ENCODE assay signal across 8 cellular contexts in the genomic region with DNA sequence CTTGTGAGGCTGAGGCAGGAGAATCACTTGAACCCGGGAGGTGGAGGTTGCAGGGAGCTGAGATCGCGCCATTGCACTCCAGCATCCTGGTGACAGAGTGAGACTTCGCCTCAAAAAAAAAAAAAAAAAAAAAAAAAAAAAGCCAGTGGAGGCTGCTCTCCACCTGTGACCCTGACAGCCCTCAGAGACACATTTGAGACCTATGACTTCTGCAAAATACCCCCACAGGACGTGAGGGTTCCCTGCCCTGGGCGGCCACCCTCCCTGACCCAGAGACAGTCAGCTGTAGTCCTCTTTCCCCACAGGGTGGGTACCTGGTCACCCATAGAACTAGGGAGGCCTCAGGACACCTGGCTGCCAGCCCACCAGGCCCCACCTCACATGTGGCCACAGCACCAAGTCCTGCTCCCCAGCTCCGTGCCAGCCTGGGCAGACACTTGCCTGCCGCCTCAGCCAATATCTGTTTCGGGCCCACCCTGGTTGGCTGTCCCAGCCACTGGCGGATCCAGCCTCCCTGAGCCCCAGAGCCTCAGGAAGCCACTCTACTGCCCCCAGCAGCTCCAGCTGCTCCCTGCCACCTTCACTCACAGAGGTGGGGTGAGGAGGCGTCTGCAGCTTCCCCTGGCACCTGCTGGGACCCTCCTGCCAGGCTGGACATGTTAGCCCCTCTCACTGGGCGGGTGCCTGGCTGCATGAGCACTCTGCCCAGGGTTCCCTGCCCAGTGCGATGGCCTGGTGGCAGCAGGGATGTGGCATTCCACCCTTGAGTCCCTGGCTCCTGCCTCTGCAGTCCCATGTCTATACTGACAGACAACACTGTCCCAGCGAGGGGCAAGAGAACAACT. TPM values are rescaled to one million over a fixed set of nuclear protein-coding genes. Genes with fewer than 3 reads are reported as not detected.
A peak's percentile ranks its signal among the peaks of the same experiment; 100 is the strongest.
DNase-seq lines count a peak whose midpoint lies in the region; ATAC-seq and FAIRE-seq lines count a peak whose summit lies in the region.

No MANE protein-coding gene starts in this region.

- DNase-seq in activated CD4-positive, alpha-beta T cell treated with anti-CD3 and anti-CD28 coated beads for 36 hours: no peak
- no peak for DNase-seq in activated CD4-positive, alpha-beta T cell treated with anti-CD3 and anti-CD28 coated beads for 48 hours
- DNase-seq in activated CD4-positive, alpha-beta memory T cell treated with anti-CD3 and anti-CD28 coated beads for 36 hours: no peak
- DNase-seq in right cardiac atrium (peak in 2 of 3 donors; percentile 64 to 66), RCC 7860 (ENCODE audit: low spot score) (no peak)
- DNase-seq in stimulated activated naive CD8-positive, alpha-beta T cell treated with anti-CD3 and anti-CD28 coated beads, Interleukin-15, amount 100 ng/mL, for 72 hours: no peak

- no peak for FAIRE-seq in RCC 7860 (lab: Jason Lieb, UNC)

- 85% methylated on average over 14 of the region's 14 CpGs for WGBS in right cardiac atrium

- no peaks in the 10 kb centered on the region for H3K9me3 Mint-ChIP-seq in activated CD4-positive, alpha-beta T cell treated with anti-CD3 and anti-CD28 coated beads for 36 hours (ENCODE audit: low read depth)
- H3K9me3 Mint-ChIP-seq in activated CD4-positive, alpha-beta memory T cell treated with anti-CD3 and anti-CD28 coated beads for 36 hours: no peaks in the 10 kb centered on the region
- H3K9me3 Mint-ChIP-seq in stimulated activated naive CD8-positive, alpha-beta T cell treated with anti-CD3 and anti-CD28 coated beads, Interleukin-15, amount 100 ng/mL, for 72 hours: no peaks in the 10 kb centered on the region

- no peak overlapping the region for H3K4me3 Mint-ChIP-seq in activated CD4-positive, alpha-beta T cell treated with anti-CD3 and anti-CD28 coated beads for 36 hours
- no peak overlapping the region for H3K4me3 Mint-ChIP-seq in activated CD4-positive, alpha-beta memory T cell treated with anti-CD3 and anti-CD28 coated beads for 36 hours
- peak overlapping the region; percentile 51 to 89 for H3K4me3 Mint-ChIP-seq in stimulated activated naive CD8-positive, alpha-beta T cell treated with anti-CD3 and anti-CD28 coated beads, Interleukin-15, amount 100 ng/mL, for 72 hours

- no peak overlapping the region for H3K4me3 ChIP-seq in right cardiac atrium (ENCODE audit: low read length)

- peak overlapping the region; percentile 6 for H3K27ac ChIP-seq in right cardiac atrium (ENCODE audit: low read length)

- no peaks in the 10 kb centered on the region for H3K27me3 ChIP-seq in right cardiac atrium (ENCODE audit: control insufficient read depth, insufficient read depth)

- H3K4me1 Mint-ChIP-seq in activated CD4-positive, alpha-beta T cell treated with anti-CD3 and anti-CD28 coated beads for 36 hours: peaks cover 36% of the 10 kb centered on the region
- H3K4me1 Mint-ChIP-seq in activated CD4-positive, alpha-beta memory T cell treated with anti-CD3 and anti-CD28 coated beads for 36 hours (ENCODE audit: low read depth): peaks cover 42% of the 10 kb centered on the region
- H3K4me1 Mint-ChIP-seq in stimulated activated naive CD8-positive, alpha-beta T cell treated with anti-CD3 and anti-CD28 coated beads, Interleukin-15, amount 100 ng/mL, for 72 hours: peaks cover 85% of the 10 kb centered on the region

- peaks cover 21% of the 10 kb centered on the region for H3K4me1 ChIP-seq in right cardiac atrium (ENCODE audit: control insufficient read depth, insufficient read depth, low read length)

- intact Hi-C loops in activated CD4-positive, alpha-beta T cell treated with anti-CD3 and anti-CD28 coated beads for 36 hours (cut with DNase I, micrococcal nuclease): loop anchor here in 1 of 2 experiments (2.0 kb wide), 3 partner anchors 41 to 225 kb away; no protein-coding TSS in a partner anchor
- intact Hi-C loops in activated CD4-positive, alpha-beta memory T cell treated with anti-CD3 and anti-CD28 coated beads for 36 hours (cut with micrococcal nuclease): loop anchor here (2.0 kb wide), 1 partner anchor 53 kb away; the partner anchor contains the start of genes IZUMO4 and MOB3A
- intact Hi-C loops in right cardiac atrium (cut with DNase I): no loop called here

- H3K9me3 ChIP-seq in right cardiac atrium (ENCODE audit: control insufficient read depth, low read length): no peaks in the 10 kb centered on the region

- peaks cover 18% of the 10 kb centered on the region for H3K36me3 Mint-ChIP-seq in activated CD4-positive, alpha-beta T cell treated with anti-CD3 and anti-CD28 coated beads for 36 hours (ENCODE audit: low read depth)
- H3K36me3 Mint-ChIP-seq in activated CD4-positive, alpha-beta memory T cell treated with anti-CD3 and anti-CD28 coated beads for 36 hours: peaks cover 18% of the 10 kb centered on the region

- H3K27ac Mint-ChIP-seq in activated CD4-positive, alpha-beta T cell treated with anti-CD3 and anti-CD28 coated beads for 36 hours: peak overlapping the region; percentile 84
- peak overlapping the region; percentile 82 for H3K27ac Mint-ChIP-seq in activated CD4-positive, alpha-beta memory T cell treated with anti-CD3 and anti-CD28 coated beads for 36 hours
- peak overlapping the region; percentile 27 to 90 for H3K27ac Mint-ChIP-seq in stimulated activated naive CD8-positive, alpha-beta T cell treated with anti-CD3 and anti-CD28 coated beads, Interleukin-15, amount 100 ng/mL, for 72 hours

- CTCF ChIA-PET in activated CD4-positive, alpha-beta T cell treated with anti-CD3 and anti-CD28 coated beads for 36 hours (lab: Charles Lee): interaction anchor here (0.6 to 1.0 kb wide), 2 partner anchors 15 to 48 kb away, joined by 3 read pairs; no protein-coding TSS in a partner anchor
- CTCF ChIA-PET in activated CD4-positive, alpha-beta memory T cell treated with anti-CD3 and anti-CD28 coated beads for 36 hours (lab: Charles Lee): interaction anchor here (0.8 to 1.7 kb wide), 2 partner anchors 8 to 26 kb away, joined by 3 to 5 read pairs; no protein-coding TSS in a partner anchor

- H3K27me3 Mint-ChIP-seq in activated CD4-positive, alpha-beta T cell treated with anti-CD3 and anti-CD28 coated beads for 36 hours: no peaks in the 10 kb centered on the region
- no peaks in the 10 kb centered on the region for H3K27me3 Mint-ChIP-seq in activated CD4-positive, alpha-beta memory T cell treated with anti-CD3 and anti-CD28 coated beads for 36 hours
- H3K27me3 Mint-ChIP-seq in stimulated activated naive CD8-positive, alpha-beta T cell treated with anti-CD3 and anti-CD28 coated beads, Interleukin-15, amount 100 ng/mL, for 72 hours: no peaks in the 10 kb centered on the region

- POLR2A ChIA-PET in activated CD4-positive, alpha-beta T cell treated with anti-CD3 and anti-CD28 coated beads for 36 hours (lab: Charles Lee): no interaction called here
- POLR2A ChIA-PET in activated CD4-positive, alpha-beta memory T cell treated with anti-CD3 and anti-CD28 coated beads for 36 hours (lab: Charles Lee): interaction anchor here (0.6 to 3.8 kb wide), 3 partner anchors 8 to 24 kb away, joined by 3 to 26 read pairs (median 16); partner anchors contain the start of gene MKNK2

- ATAC-seq in activated CD4-positive, alpha-beta T cell treated with anti-CD3 and anti-CD28 coated beads for 36 hours: no peak
- ATAC-seq in right cardiac atrium: no peak
- ATAC-seq in stimulated activated naive CD8-positive, alpha-beta T cell treated with anti-CD3 and anti-CD28 coated beads, Interleukin-15, amount 100 ng/mL, for 72 hours: no peak
- no peak for ATAC-seq in GM21367 (IDR thresholded peaks at IDR 0.05; ENCODE audit: unreplicated experiment)
- ATAC-seq in GM18909 (IDR thresholded peaks at IDR 0.05; ENCODE audit: poor library complexity, unreplicated experiment): no peak

RNA-seq across cellular contexts. Expression of gene MKNK2, which starts 7.0 kb away (rescaled TPM):
- total RNA-seq in activated CD4-positive, alpha-beta T cell treated with anti-CD3 and anti-CD28 coated beads for 36 hours: 100 to 1,000 TPM; 139 to 155 TPM
- 100 to 1,000 TPM; 143 to 157 TPM for total RNA-seq in activated CD4-positive, alpha-beta memory T cell treated with anti-CD3 and anti-CD28 coated beads for 36 hours
- total RNA-seq in right cardiac atrium: 100 to 1,000 TPM in 3 of 4 donors, 10 to 100 TPM in 1; 96.9 to 151 (median 122) TPM
- polyA plus RNA-seq in right cardiac atrium: 75.9 TPM

RNA-seq across cellular contexts. Expression of gene BTBD2, which starts 28.6 kb away (rescaled TPM):
- 10 to 100 TPM; 46.7 to 61.8 TPM for total RNA-seq in activated CD4-positive, alpha-beta T cell treated with anti-CD3 and anti-CD28 coated beads for 36 hours
- 10 to 100 TPM; 37.3 to 42.9 TPM for total RNA-seq in activated CD4-positive, alpha-beta memory T cell treated with anti-CD3 and anti-CD28 coated beads for 36 hours
- total RNA-seq in right cardiac atrium: 10 to 100 TPM; 52.7 to 68.4 (median 62.2) TPM
- polyA plus RNA-seq in right cardiac atrium: 39.3 TPM

RNA-seq across cellular contexts. Expression of gene MOB3A, which starts 52.0 kb away (rescaled TPM):
- total RNA-seq in activated CD4-positive, alpha-beta T cell treated with anti-CD3 and anti-CD28 coated beads for 36 hours: 100 to 1,000 TPM; 148 to 156 TPM
- total RNA-seq in activated CD4-positive, alpha-beta memory T cell treated with anti-CD3 and anti-CD28 coated beads for 36 hours: 100 to 1,000 TPM; 117 to 122 TPM
- 10 to 100 TPM; 20.9 to 27.0 (median 21.8) TPM for total RNA-seq in right cardiac atrium
- 9.5 TPM for polyA plus RNA-seq in right cardiac atrium

RNA-seq across cellular contexts. Expression of gene IZUMO4, which starts 52.6 kb away (rescaled TPM):
- 10 to 100 TPM; 15.2 to 16.6 TPM for total RNA-seq in activated CD4-positive, alpha-beta T cell treated with anti-CD3 and anti-CD28 coated beads for 36 hours
- 10 to 100 TPM; 14.2 to 16.4 TPM for total RNA-seq in activated CD4-positive, alpha-beta memory T cell treated with anti-CD3 and anti-CD28 coated beads for 36 hours
- 1 to 10 TPM; 1.1 to 3.3 (median 2.3) TPM for total RNA-seq in right cardiac atrium
- 2.7 TPM for polyA plus RNA-seq in right cardiac atrium

Comparison
In these comparisons a context has a peak if more than half of its experiments do, and no peak if none do; other contexts are left out.
1. DNase-seq: peak in right cardiac atrium (2 of 3); none in activated CD4-positive, alpha-beta T cell treated with anti-CD3 and anti-CD28 coated beads for 36 hours (single experiment), activated CD4-positive, alpha-beta T cell treated with anti-CD3 and anti-CD28 coated beads for 48 hours (single experiment), activated CD4-positive, alpha-beta memory T cell treated with anti-CD3 and anti-CD28 coated beads for 36 hours (single experiment), stimulated activated naive CD8-positive, alpha-beta T cell treated with anti-CD3 and anti-CD28 coated beads, Interleukin-15, amount 100 ng/mL, for 72 hours (0 of 2) and RCC 7860 (single experiment).
2. H3K4me3 Mint-ChIP-seq: peak in stimulated activated naive CD8-positive, alpha-beta T cell treated with anti-CD3 and anti-CD28 coated beads, Interleukin-15, amount 100 ng/mL, for 72 hours (2 of 2); none in activated CD4-positive, alpha-beta T cell treated with anti-CD3 and anti-CD28 coated beads for 36 hours (single experiment) and activated CD4-positive, alpha-beta memory T cell treated with anti-CD3 and anti-CD28 coated beads for 36 hours (single experiment).
3. RNA of gene MOB3A, which starts 52.0 kb away (total RNA-seq): 148 to 156 TPM in activated CD4-positive, alpha-beta T cell treated with anti-CD3 and anti-CD28 coated beads for 36 hours and 117 to 122 TPM in activated CD4-positive, alpha-beta memory T cell treated with anti-CD3 and anti-CD28 coated beads for 36 hours; 20.9 to 27.0 TPM in right cardiac atrium; every median in the first group is over 4 times any median in the second.
4. Peak in every context shown above with its lines, with median percentiles within 50 percentile points of each other: H3K27ac Mint-ChIP-seq.